32 cellular contexts compared by ENCODE assay signal in the genomic region with DNA sequence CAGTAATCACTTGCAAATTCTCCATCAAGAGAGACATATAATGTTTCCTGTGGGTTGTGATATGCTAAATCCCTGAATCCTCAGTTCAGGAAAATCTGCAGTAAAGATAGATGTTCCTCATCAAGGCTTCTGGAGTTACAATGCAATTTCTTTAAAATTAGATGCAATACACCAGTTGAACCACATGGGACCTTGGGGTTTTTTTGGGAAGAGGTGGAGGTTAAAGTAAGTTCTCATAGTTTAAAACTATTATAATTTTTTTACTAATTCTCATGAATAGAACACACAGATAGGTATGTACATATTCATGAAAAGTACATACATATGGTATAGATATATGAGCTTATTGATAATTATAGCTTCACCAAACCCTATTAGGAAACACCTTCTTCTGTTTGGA.
DNase-seq lines count a peak whose midpoint lies in the region; ATAC-seq, FAIRE-seq and TF ChIP-seq lines count a peak whose summit lies in the region.
"Had no signal": no experiment of that assay in that cellular context is flagged by ENCODE, and none has a peak within 500 bp of the region (broad histone marks: within the 10 kb centered on the region; RNA-seq: fewer than 3 reads in every experiment).

No MANE protein-coding gene starts in this region.

- H3K27me3 ChIP-seq in upper lobe of right lung: no peaks in the 10 kb centered on the region

- peak overlapping the region; percentile 39; the same call in 1 of the 2 replicates for H2AFZ ChIP-seq in OCI-LY7 (ENCODE audit: low read length)
- H2AFZ ChIP-seq: parathyroid adenoma had no signal

- no peaks in the 10 kb centered on the region for H3K27me3 Mint-ChIP-seq in progenitor cell of endocrine pancreas
- H3K27me3 Mint-ChIP-seq: activated B cell treated with CpG ODN at 0.5 μM for 24 hours; brain; CD4-positive, CD25-positive, alpha-beta regulatory T cell; stimulated activated memory B cell treated with anti-CD40 and anti-IgM and Interleukin-4, amounts not matched to agents 10 μg/mL and 1 μg/mL and 100 μg/mL, for 72 hours had no signal

- H3K27ac Mint-ChIP-seq in progenitor cell of endocrine pancreas: no peak overlapping the region
- H3K27ac Mint-ChIP-seq: activated B cell treated with CpG ODN at 0.5 μM for 24 hours; brain; CD4-positive, CD25-positive, alpha-beta regulatory T cell; nephron; stimulated activated memory B cell treated with anti-CD40 and anti-IgM and Interleukin-4, amounts not matched to agents 10 μg/mL and 1 μg/mL and 100 μg/mL, for 72 hours had no signal

- no peaks in the 10 kb centered on the region for H3K9me2 ChIP-seq in OCI-LY7 (ENCODE audit: insufficient read depth, low read length)

- H3K4me1 ChIP-seq in OCI-LY7 (ENCODE audit: insufficient read depth, low read length, poor library complexity, severe bottlenecking) (no peaks in the 10 kb centered on the region), upper lobe of right lung (no peaks in the 10 kb centered on the region)
- H3K4me1 ChIP-seq: HAP-1, parathyroid adenoma had no signal

- CTCF ChIA-PET in OCI-LY7 (lab: Charles Lee; ENCODE audit: unreplicated experiment): no interaction called here

- TF ChIP-seq CTCF in OCI-LY7 (conservative IDR thresholded peaks at IDR 0.05; ENCODE audit: low read length) (peak; percentile 50), epithelial cell of proximal tubule (conservative IDR thresholded peaks at IDR 0.05; ENCODE audit: low read depth, low read length) (peak; percentile 25), progenitor cell of endocrine pancreas (IDR thresholded peaks at IDR 0.05; ENCODE audit: unreplicated experiment) (peak; percentile 25), upper lobe of right lung (IDR thresholded peaks at IDR 0.05) (no peak)

- H3K36me3 Mint-ChIP-seq in progenitor cell of endocrine pancreas (ENCODE audit: insufficient read depth): no peaks in the 10 kb centered on the region
- H3K36me3 Mint-ChIP-seq: brain; CD4-positive, CD25-positive, alpha-beta regulatory T cell; stimulated activated memory B cell treated with anti-CD40 and anti-IgM and Interleukin-4, amounts not matched to agents 10 μg/mL and 1 μg/mL and 100 μg/mL, for 72 hours had no signal

- POLR2A ChIA-PET in OCI-LY7 (lab: Charles Lee): interaction anchor here (0.6 kb wide), 1 partner anchor 687 kb away, joined by 3 read pairs; no protein-coding TSS in a partner anchor

- DNase-seq in DMS 273 (lab: John Stamatoyannopoulos, UW; ENCODE audit: unreplicated experiment) (peak; percentile 2), DMS 273 treated with DMSO at 0.1 percent for 48 hours (lab: John Stamatoyannopoulos, UW) (no peak), OCI-LY7 (ENCODE audit: low spot score) (no peak), epithelial cell of proximal tubule (ENCODE audit: low read depth) (no peak), progenitor cell of endocrine pancreas (ENCODE audit: low spot score, unreplicated experiment) (no peak), upper lobe of right lung (no peak), Right ventricle myocardium inferior (ENCODE audit: missing footprints) (no peak), RCC 7860 (ENCODE audit: low spot score) (no peak)
- DNase-seq: 8988T; activated B cell treated with CpG ODN at 0.5 μM for 24 hours; activated CD4-positive, alpha-beta T cell treated with anti-CD3 and anti-CD28 coated beads, Interleukin-2, amount 50 U/mL, for 4 hours; activated naive CD4-positive, alpha-beta T cell treated with Interleukin-2 at 50 U/mL for 16 hours; CD4-positive, CD25-positive, alpha-beta regulatory T cell; cerebellar nuclear complex; EL; hypothalamus; Karpas-422; left cardiac atrium; NCI-H1436; NCI-H446; NCI-H774; RPMI8226; T1000 had no signal

- no peak overlapping the region for H3K4me3 ChIP-seq in OCI-LY7 (ENCODE audit: low read depth, low read length, poor library complexity, severe bottlenecking)
- no peak overlapping the region for H3K4me3 ChIP-seq in epithelial cell of proximal tubule (ENCODE audit: low read depth, low read length)
- H3K4me3 ChIP-seq in upper lobe of right lung: no peak overlapping the region
- H3K4me3 ChIP-seq: HAP-1, lung, skin epidermis had no signal

- no peaks in the 10 kb centered on the region for H3K79me2 ChIP-seq in OCI-LY7 (ENCODE audit: insufficient read depth, low read depth, low read length)
- H3K79me2 ChIP-seq: parathyroid adenoma had no signal

- H3K27ac ChIP-seq in OCI-LY7 (ENCODE audit: low read depth, low read length, poor library complexity, severe bottlenecking) (no peak overlapping the region), upper lobe of right lung (no peak overlapping the region)
- H3K27ac ChIP-seq: parathyroid adenoma, skin epidermis had no signal

- H3K9me3 Mint-ChIP-seq in progenitor cell of endocrine pancreas (ENCODE audit: low read depth): no peaks in the 10 kb centered on the region
- H3K9me3 Mint-ChIP-seq: activated B cell treated with CpG ODN at 0.5 μM for 24 hours, brain, nephron had no signal

- H4K20me1 ChIP-seq in OCI-LY7 (ENCODE audit: insufficient read depth, low read length): no peaks in the 10 kb centered on the region

- H3K4me1 Mint-ChIP-seq in progenitor cell of endocrine pancreas (ENCODE audit: low read depth): no peaks in the 10 kb centered on the region
- H3K4me1 Mint-ChIP-seq: activated B cell treated with CpG ODN at 0.5 μM for 24 hours; brain; CD4-positive, CD25-positive, alpha-beta regulatory T cell; nephron; stimulated activated memory B cell treated with anti-CD40 and anti-IgM and Interleukin-4, amounts not matched to agents 10 μg/mL and 1 μg/mL and 100 μg/mL, for 72 hours had no signal

- FAIRE-seq in RCC 7860 (lab: Jason Lieb, UNC): no peak
- FAIRE-seq: D721Med, GM12892 had no signal

- no peak overlapping the region for H3K4me3 Mint-ChIP-seq in progenitor cell of endocrine pancreas (ENCODE audit: low read depth)
- H3K4me3 Mint-ChIP-seq: activated B cell treated with CpG ODN at 0.5 μM for 24 hours; brain; nephron; stimulated activated memory B cell treated with anti-CD40 and anti-IgM and Interleukin-4, amounts not matched to agents 10 μg/mL and 1 μg/mL and 100 μg/mL, for 72 hours had no signal

- H3K36me3 ChIP-seq in OCI-LY7 (ENCODE audit: insufficient read depth, low read length) (no peaks in the 10 kb centered on the region), upper lobe of right lung (no peaks in the 10 kb centered on the region)
- H3K36me3 ChIP-seq: HAP-1 had no signal

- intact Hi-C loops in OCI-LY7 (cut with micrococcal nuclease; ENCODE audit: unreplicated experiment) (loop anchor here (5.0 kb wide), 1 partner anchor 499 kb away; no protein-coding TSS in a partner anchor), upper lobe of right lung (cut with DNase I) (no loop called here), Right ventricle myocardium inferior (cut with DNase I) (no loop called here)

- BruUV-seq in OCI-LY7 (replicated peaks; lab: Mats Ljungman, UMichigan): no TSS peak

- H3K4me2 ChIP-seq in OCI-LY7 (ENCODE audit: low read length): no peak overlapping the region

- H3K9me3 ChIP-seq in OCI-LY7 (ENCODE audit: low read length) (no peaks in the 10 kb centered on the region), upper lobe of right lung (no peaks in the 10 kb centered on the region)
- H3K9me3 ChIP-seq: HAP-1 had no signal

- no peak for ATAC-seq in upper lobe of right lung
- ATAC-seq in Right ventricle myocardium inferior: no peak
- ATAC-seq: left cardiac atrium; stimulated activated memory B cell treated with anti-CD40 and anti-IgM and Interleukin-4, amounts not matched to agents 10 μg/mL and 1 μg/mL and 100 μg/mL, for 72 hours had no signal
